In genomic region chr14:51295666-51296263, GRCh38 we compare ENCODE assay signal across 10 cellular contexts.
"Had no signal": no experiment of that assay in that cellular context is flagged by ENCODE, and none has a peak within 500 bp of the region (broad histone marks: within the 10 kb centered on the region; RNA-seq: fewer than 3 reads in every experiment).

No MANE protein-coding gene starts in this region.

- H3K27ac Mint-ChIP-seq: activated naive CD4-positive, alpha-beta T cell treated with anti-CD3 and anti-CD28 coated beads, Interleukin-2, amount 50 U/mL, for 72 hours; T-helper 17 cell had no signal

- H3K27ac ChIP-seq: hepatocyte, pancreas had no signal

- H3K4me3 ChIP-seq: hepatocyte, pancreas, uterus had no signal

- H3K4me2 ChIP-seq: hepatocyte had no signal

- H3K4me3 Mint-ChIP-seq: activated T-cell treated with anti-CD3 and anti-CD28 coated beads, Interleukin-2, amount 50 U/mL, for 4 hours; T-helper 17 cell had no signal

- DNase-seq: activated CD4-positive, alpha-beta T cell treated with anti-CD3 and anti-CD28 coated beads, Interleukin-2, amount 50 U/mL, for 1 hour; activated effector memory CD4-positive, alpha-beta T cell treated with anti-CD3 and anti-CD28 coated beads, Interleukin-2, amount 50 U/mL, for 16 hours; activated T-cell treated with anti-CD3 and anti-CD28 coated beads, Interleukin-2, amount 50 U/mL, for 4 hours; pancreas; stimulated activated CD4-positive, alpha-beta T cell treated with anti-CD3 and anti-CD28 coated beads, Interleukin-4, amount 100 ng/mL, for 24 hours; T-helper 17 cell; uterus had no signal

- H3K36me3 Mint-ChIP-seq: activated naive CD4-positive, alpha-beta T cell treated with anti-CD3 and anti-CD28 coated beads, Interleukin-2, amount 50 U/mL, for 72 hours had no signal

- H3K27me3 ChIP-seq: hepatocyte, pancreas, uterus had no signal

- H3K4me1 ChIP-seq: pancreas had no signal

- H3K79me2 ChIP-seq: hepatocyte had no signal

- H2AFZ ChIP-seq: hepatocyte had no signal

- H3K9me3 Mint-ChIP-seq: activated naive CD4-positive, alpha-beta T cell treated with anti-CD3 and anti-CD28 coated beads, Interleukin-2, amount 50 U/mL, for 72 hours; activated T-cell treated with anti-CD3 and anti-CD28 coated beads, Interleukin-2, amount 50 U/mL, for 4 hours had no signal

- H3K36me3 ChIP-seq: pancreas, uterus had no signal

- H3K9me3 ChIP-seq: pancreas, uterus had no signal

- ATAC-seq: activated naive CD4-positive, alpha-beta T cell treated with anti-CD3 and anti-CD28 coated beads, Interleukin-2, amount 50 U/mL, for 72 hours; activated T-cell treated with anti-CD3 and anti-CD28 coated beads, Interleukin-2, amount 50 U/mL, for 4 hours; pancreas; T-helper 17 cell had no signal

- FAIRE-seq: pancreas, TTC549 had no signal
